ENCODE assay signal across 8 cellular contexts in the genomic region with DNA sequence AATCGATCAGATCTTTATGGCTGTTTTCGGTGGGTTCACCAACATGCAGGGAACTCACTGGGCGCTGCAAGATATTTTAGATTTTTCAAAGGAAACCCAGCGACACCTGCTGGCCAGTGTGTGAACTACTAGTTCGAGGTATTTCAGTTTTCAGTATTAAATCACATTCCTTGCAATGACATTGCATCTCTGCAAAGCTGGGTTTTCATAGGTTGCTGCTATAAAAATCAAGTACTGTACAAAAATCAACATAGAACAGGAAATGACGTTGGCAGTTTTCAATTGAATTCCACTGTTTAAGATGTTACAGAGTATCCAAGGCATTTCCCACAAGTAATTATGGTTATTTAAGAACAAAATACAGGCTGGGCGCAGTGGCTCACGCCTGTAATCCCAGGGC. TPM values are rescaled to one million over a fixed set of nuclear protein-coding genes. Genes with fewer than 3 reads are reported as not detected.
A peak's percentile ranks its signal among the peaks of the same experiment; 100 is the strongest.
DNase-seq lines count a peak whose midpoint lies in the region; ATAC-seq and TF ChIP-seq lines count a peak whose summit lies in the region.

No MANE protein-coding gene starts in this region.

- H3F3A ChIP-seq in PC-3 (ENCODE audit: low read length, unreplicated experiment) (no peaks in the 10 kb centered on the region), neural progenitor cell (ENCODE audit: low read depth) (peaks cover 7% of the 10 kb centered on the region)

- H3K4me2 ChIP-seq in BLaER1 treated with 17β-estradiol and CSF1 and Interleukin-3, amounts not matched to agents 10 nM and 100 nM = no peak overlapping the region
- no peak overlapping the region for H3K4me2 ChIP-seq in PC-3 (ENCODE audit: low read length)
- no peak overlapping the region for H3K4me2 ChIP-seq in neural progenitor cell

- no peak overlapping the region for H3K27ac Mint-ChIP-seq in neural progenitor cell

- peak; percentile 41 for ATAC-seq in PC-3
- ATAC-seq in activated T-cell treated with anti-CD3 and anti-CD28 coated beads, Interleukin-2, amount 50 U/mL, for 4 hours = peak in 1 of 2 donors; percentile 52
- ATAC-seq in HG02571 (IDR thresholded peaks at IDR 0.05; ENCODE audit: unreplicated experiment) = no peak

- H3K27ac ChIP-seq in BLaER1 treated with 17β-estradiol and CSF1 and Interleukin-3, amounts not matched to agents 10 nM and 100 nM = peak overlapping the region in 8 of 11 experiments; percentile 16 to 64 (median 52); a peak in 12 of 22 replicates
- H3K27ac ChIP-seq in HEK293 (ENCODE audit: extremely low read depth, low read depth, low read length) (no peak overlapping the region), PC-3 (ENCODE audit: low read length) (no peak overlapping the region), neural progenitor cell (peak overlapping the region; percentile 14), temporal lobe (ENCODE audit: low read depth, low read length) (peak overlapping the region; percentile 44)

- H3K9me2 ChIP-seq in PC-3 (replicated peaks; ENCODE audit: low read length) = no peaks in the 10 kb centered on the region

- intact Hi-C loops in PC-3 (cut with micrococcal nuclease) = loop anchor here (1.0 to 2.0 kb wide), 2 partner anchors 45 to 108 kb away; no protein-coding TSS in a partner anchor

- H3K36me3 Mint-ChIP-seq in activated T-cell treated with anti-CD3 and anti-CD28 coated beads, Interleukin-2, amount 50 U/mL, for 4 hours (ENCODE audit: insufficient read depth) = peaks cover 29% of the 10 kb centered on the region
- H3K36me3 Mint-ChIP-seq in neural progenitor cell = peaks cover 12% of the 10 kb centered on the region

- H3K4me1 ChIP-seq in BLaER1 treated with 17β-estradiol and CSF1 and Interleukin-3, amounts not matched to agents 10 nM and 100 nM = peaks cover 0 to 5% (median 0%) of the 10 kb centered on the region in 10 experiments; a peak in 1 of 20 replicates
- H3K4me1 ChIP-seq in HEK293 (ENCODE audit: control insufficient read depth, insufficient read depth, low read length) = no peaks in the 10 kb centered on the region
- H3K4me1 ChIP-seq in PC-3 (ENCODE audit: insufficient read depth, low read length) = no peaks in the 10 kb centered on the region
- no peaks in the 10 kb centered on the region for H3K4me1 ChIP-seq in neural progenitor cell

- no peak overlapping the region for H3K4me3 Mint-ChIP-seq in activated T-cell treated with anti-CD3 and anti-CD28 coated beads, Interleukin-2, amount 50 U/mL, for 4 hours
- H3K4me3 Mint-ChIP-seq in neural progenitor cell = no peak overlapping the region

- H2AFZ ChIP-seq in PC-3 (ENCODE audit: low read length) (no peak overlapping the region), neural progenitor cell (replicated peaks) (no peak overlapping the region)

- peak overlapping the region in 4 of 11 experiments; percentile 22 to 50 (median 34); a peak in 4 of 22 replicates for H3K9ac ChIP-seq in BLaER1 treated with 17β-estradiol and CSF1 and Interleukin-3, amounts not matched to agents 10 nM and 100 nM
- H3K9ac ChIP-seq in PC-3 (ENCODE audit: low read length) (no peak overlapping the region), neural progenitor cell (no peak overlapping the region)

- H3K79me2 ChIP-seq in PC-3 (ENCODE audit: low read length) (no peaks in the 10 kb centered on the region), neural progenitor cell (ENCODE audit: low read depth) (no peaks in the 10 kb centered on the region)

- H3K36me3 ChIP-seq in BLaER1 treated with 17β-estradiol and CSF1 and Interleukin-3, amounts not matched to agents 10 nM and 100 nM = peaks cover 53 to 90% (median 87%) of the 10 kb centered on the region in 11 experiments
- H3K36me3 ChIP-seq in HEK293 (ENCODE audit: control insufficient read depth in 2 of 2, insufficient read depth in 1 of 2, low read length in 2 of 2) = peaks cover 71 to 78% of the 10 kb centered on the region in 2 experiments
- H3K36me3 ChIP-seq in PC-3 (ENCODE audit: low read depth, low read length) = no peaks in the 10 kb centered on the region
- no peaks in the 10 kb centered on the region for H3K36me3 ChIP-seq in neural progenitor cell

- no peaks in the 10 kb centered on the region for H3K9me3 Mint-ChIP-seq in activated T-cell treated with anti-CD3 and anti-CD28 coated beads, Interleukin-2, amount 50 U/mL, for 4 hours
- no peaks in the 10 kb centered on the region for H3K9me3 Mint-ChIP-seq in neural progenitor cell

- DNase-seq in PC-3 (peak; percentile 67), fibroblast of gingiva (ENCODE audit: low read depth) (peak; percentile 31), neural progenitor cell (ENCODE audit: low spot score) (peak; percentile 61)
- peak; percentile 71 for DNase-seq in activated T-cell treated with anti-CD3 and anti-CD28 coated beads, Interleukin-2, amount 50 U/mL, for 4 hours

- H3K4me3 ChIP-seq in BLaER1 treated with 17β-estradiol and CSF1 and Interleukin-3, amounts not matched to agents 10 nM and 100 nM = no peak overlapping the region
- H3K4me3 ChIP-seq in HEK293 (ENCODE audit: low read depth, low read length) (no peak overlapping the region), PC-3 (ENCODE audit: low read length) (no peak overlapping the region), neural progenitor cell (no peak overlapping the region)

- no peaks in the 10 kb centered on the region for H3K27me3 Mint-ChIP-seq in activated T-cell treated with anti-CD3 and anti-CD28 coated beads, Interleukin-2, amount 50 U/mL, for 4 hours (ENCODE audit: low read depth)
- H3K27me3 Mint-ChIP-seq in neural progenitor cell (ENCODE audit: insufficient read depth, low read depth) = no peaks in the 10 kb centered on the region

- peaks cover 2% of the 10 kb centered on the region for H3K4me1 Mint-ChIP-seq in activated T-cell treated with anti-CD3 and anti-CD28 coated beads, Interleukin-2, amount 50 U/mL, for 4 hours (ENCODE audit: low read depth)
- peaks cover 4% of the 10 kb centered on the region for H3K4me1 Mint-ChIP-seq in neural progenitor cell

- POLR2A ChIA-PET in HEK293 (lab: Yijun Ruan, JAX) (no interaction called here), PC-3 (lab: Charles Lee; ENCODE audit: unreplicated experiment) (no interaction called here)

- H3K9me3 ChIP-seq in BLaER1 treated with 17β-estradiol and CSF1 and Interleukin-3, amounts not matched to agents 10 nM and 100 nM (replicated peaks in 1 of 11) = no peaks in the 10 kb centered on the region
- H3K9me3 ChIP-seq in HEK293 (ENCODE audit: control insufficient read depth, insufficient read depth, low read depth, low read length) (no peaks in the 10 kb centered on the region), PC-3 (ENCODE audit: low read length) (no peaks in the 10 kb centered on the region), neural progenitor cell (ENCODE audit: low read depth) (no peaks in the 10 kb centered on the region)

- H3K27me3 ChIP-seq in BLaER1 treated with 17β-estradiol and CSF1 and Interleukin-3, amounts not matched to agents 10 nM and 100 nM = no peaks in the 10 kb centered on the region
- no peaks in the 10 kb centered on the region for H3K27me3 ChIP-seq in PC-3 (ENCODE audit: low read length)
- no peaks in the 10 kb centered on the region for H3K27me3 ChIP-seq in neural progenitor cell

- BruUV-seq in PC-3 (replicated peaks; lab: Mats Ljungman, UMichigan) = no TSS peak

- TF ChIP-seq CTCF in HEK293 (tag by site-specific recombination; IDR thresholded peaks at IDR 0.05) = peak; percentile 36; the same call in 1 of the 2 replicates
- TF ChIP-seq CTCF in PC-3 (conservative IDR thresholded peaks at IDR 0.05; ENCODE audit: low read depth, low read length) = peak; percentile 80
- TF ChIP-seq CTCF in neural progenitor cell (IDR thresholded peaks at IDR 0.05) = peak; percentile 90

- CTCF ChIA-PET in HEK293 (lab: Yijun Ruan, JAX) (interaction anchor here (0.6 to 5.2 kb wide), 24 partner anchors 9 to 1701 kb away, joined by 3 to 56 read pairs (median 4); a partner anchor contains a TSS), PC-3 (lab: Charles Lee) (interaction anchor here (0.6 to 0.7 kb wide), 2 partner anchors 13 to 27 kb away, joined by 3 to 5 read pairs; no protein-coding TSS in a partner anchor)

- H4K20me1 ChIP-seq in BLaER1 treated with 17β-estradiol and CSF1 and Interleukin-3, amounts not matched to agents 10 nM and 100 nM = peaks cover 0 to 21% (median 0%) of the 10 kb centered on the region in 11 experiments; a peak in 5 of 22 replicates
- H4K20me1 ChIP-seq in PC-3 (ENCODE audit: low read length) = no peaks in the 10 kb centered on the region
- H4K20me1 ChIP-seq in neural progenitor cell (ENCODE audit: low read depth) = no peaks in the 10 kb centered on the region

TF ChIP-seq in HEK293, 187 proteins besides CTCF, POLR2A, EP300 and RAD21 (continues in another document):
- TF ChIP-seq KLF9 (tag by site-specific recombination; IDR thresholded peaks at IDR 0.05; ENCODE audit: low read depth) = no peak
- no peak for TF ChIP-seq ZNF670 (tag by site-specific recombination; IDR thresholded peaks at IDR 0.05; ENCODE audit: low read depth)
- TF ChIP-seq ZNF529 (tag by site-specific recombination; IDR thresholded peaks at IDR 0.05; ENCODE audit: insufficient replicate concordance) = no peak
- no peak for TF ChIP-seq ZFP3 (tag by site-specific recombination; IDR thresholded peaks at IDR 0.05; ENCODE audit: low read depth)
- TF ChIP-seq ZNF629 (tag by site-specific recombination; IDR thresholded peaks at IDR 0.05) = peak; percentile 50

RNA-seq across cellular contexts. Expression of a gene that starts 17.6 kb away (rescaled TPM):
- total RNA-seq in PC-3 (2014; rRNA removed) = 67.5 and 85.1 TPM in 2 replicates
- total RNA-seq in activated T-cell treated with anti-CD3 and anti-CD28 coated beads, Interleukin-2, amount 50 U/mL, for 4 hours = 100 to 1,000 TPM in 2 of 3 donors, 10 to 100 TPM in 1; 77.5 to 103 (median 102) TPM
- 40.0 and 88.9 TPM in 2 replicates for total RNA-seq in neural progenitor cell (ENCODE audit: low replicate concordance)
- total RNA-seq in temporal lobe = 24.3 TPM

RNA-seq across cellular contexts. Expression of a gene that starts 17.9 kb away (rescaled TPM):
- 1.8 and 2.6 TPM in 2 replicates for total RNA-seq in PC-3 (2014; rRNA removed)
- total RNA-seq in activated T-cell treated with anti-CD3 and anti-CD28 coated beads, Interleukin-2, amount 50 U/mL, for 4 hours = 1 to 10 TPM; 6.0 to 6.7 (median 6.5) TPM
- total RNA-seq in neural progenitor cell (ENCODE audit: low replicate concordance) = 0.36 and 4.2 TPM in 2 replicates
- total RNA-seq in temporal lobe = 3.9 TPM

RNA-seq across cellular contexts. Expression of a gene that starts 41.9 kb away (rescaled TPM):
- total RNA-seq in PC-3 (2014; rRNA removed) (0.63 and 2.6 TPM in 2 replicates), neural progenitor cell (ENCODE audit: low replicate concordance) (not detected in 2 replicates), temporal lobe (6.6 TPM)
- total RNA-seq in activated T-cell treated with anti-CD3 and anti-CD28 coated beads, Interleukin-2, amount 50 U/mL, for 4 hours = 10 to 100 TPM in 1 of 3 donors, 1 to 10 TPM in 2; 4.1 to 11.6 (median 4.2) TPM

Comparison
In these comparisons a context has a peak if more than half of its experiments do, and no peak if none do; other contexts are left out.
1. H3K27ac ChIP-seq: peak in BLaER1 treated with 17β-estradiol and CSF1 and Interleukin-3, amounts not matched to agents 10 nM and 100 nM (8 of 11), neural progenitor cell (single experiment) and temporal lobe (single experiment); none in HEK293 (single experiment) and PC-3 (single experiment).
2. CTCF ChIP-seq: peak in every context shown above with its lines; median percentile 90 in neural progenitor cell; 80 in PC-3; 36 in HEK293.
3. Peak in every context shown above with its lines, with median percentiles within 50 percentile points of each other: DNase-seq.